8 cellular contexts compared by ENCODE assay signal in the genomic region with DNA sequence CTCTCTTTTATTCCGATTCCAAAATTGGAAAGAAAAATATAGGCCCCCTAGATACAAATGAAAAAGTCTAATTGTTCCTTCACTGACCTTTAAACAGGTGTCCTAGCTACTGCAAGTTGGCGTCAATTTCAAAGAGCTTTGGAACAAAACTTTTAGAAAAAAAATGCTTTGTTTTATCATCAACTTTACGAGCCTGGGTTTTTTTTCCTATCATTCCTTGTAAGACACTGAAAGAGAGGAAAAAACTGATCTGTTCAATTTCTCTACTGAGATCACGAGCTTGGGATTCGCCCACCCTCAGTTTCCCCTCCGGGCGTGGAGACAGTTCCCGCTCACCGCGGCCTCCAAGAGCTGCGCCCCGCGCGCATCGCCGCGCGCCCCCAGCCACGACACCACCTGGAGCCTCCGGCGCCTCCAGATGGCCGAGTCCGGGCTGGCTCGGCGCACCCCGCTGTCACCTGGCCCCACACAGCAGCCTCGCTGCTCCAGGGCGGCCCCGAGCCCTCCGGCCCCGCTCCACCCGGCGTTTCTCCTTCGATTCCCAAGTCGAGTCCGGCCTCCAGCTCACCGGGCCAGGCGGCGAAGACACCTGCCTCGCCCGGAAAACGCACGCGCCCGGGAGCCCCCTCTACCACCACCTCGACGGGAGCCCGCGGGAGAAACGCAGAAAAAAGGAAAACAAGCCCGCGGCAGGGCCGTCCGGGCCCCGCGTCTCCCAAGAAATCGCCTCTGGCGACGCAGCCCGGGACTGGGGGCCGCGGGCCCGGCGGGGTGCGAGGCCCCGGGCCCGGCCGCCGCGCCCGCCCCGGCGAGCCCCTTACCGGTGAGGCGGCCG. TPM values are rescaled to one million over a fixed set of nuclear protein-coding genes. Genes with fewer than 3 reads are reported as not detected.
DNase-seq lines count a peak whose midpoint lies in the region; ATAC-seq, FAIRE-seq and TF ChIP-seq lines count a peak whose summit lies in the region.

No MANE protein-coding gene starts in this region.

- H3K27ac ChIP-seq in KOPT-K1 (ENCODE audit: low read depth, low read length, poor library complexity, severe bottlenecking), result peak overlapping the region; percentile 37
- peak overlapping the region; percentile 48 for H3K27ac ChIP-seq in parathyroid adenoma

- FAIRE-seq in H54 (lab: Jason Lieb, UNC), result no peak

- no peak for TF ChIP-seq POLR2A in H54 (IDR thresholded peaks at IDR 0.05; ENCODE audit: low read depth, low read length)

- H3K79me2 ChIP-seq in parathyroid adenoma, result peaks cover 13% of the 10 kb centered on the region

- intact Hi-C loops in Right ventricle myocardium inferior (cut with DNase I), result loop anchor here (2.0 to 10.0 kb wide), 5 partner anchors 26 to 586 kb away; a partner anchor contains a TSS

- peak; percentile 16 for ATAC-seq in GM19025 (IDR thresholded peaks at IDR 0.05; ENCODE audit: low read depth, unreplicated experiment)
- ATAC-seq in activated T-cell treated with anti-CD3 and anti-CD28 coated beads, Interleukin-2, amount 50 U/mL, for 72 hours (replicated peaks in 1 of 2), result peak; percentile 41 to 43
- peak; percentile 21 for ATAC-seq in Right ventricle myocardium inferior

- peak overlapping the region; percentile 78 to 83 for H3K4me3 Mint-ChIP-seq in activated T-cell treated with anti-CD3 and anti-CD28 coated beads, Interleukin-2, amount 50 U/mL, for 72 hours

- H3K9ac ChIP-seq in parathyroid adenoma, result no peak overlapping the region

- peaks cover 23% of the 10 kb centered on the region for H3K4me1 Mint-ChIP-seq in activated T-cell treated with anti-CD3 and anti-CD28 coated beads, Interleukin-2, amount 50 U/mL, for 72 hours (ENCODE audit: low read depth)

- no peaks in the 10 kb centered on the region for H3K9me3 ChIP-seq in KOPT-K1 (ENCODE audit: insufficient read depth, low read length, poor library complexity, severe bottlenecking)
- H3K9me3 ChIP-seq in parathyroid adenoma (ENCODE audit: control insufficient read depth, low read length), result no peaks in the 10 kb centered on the region

- H3K27me3 Mint-ChIP-seq in activated T-cell treated with anti-CD3 and anti-CD28 coated beads, Interleukin-2, amount 50 U/mL, for 72 hours (ENCODE audit: low read depth), result peaks cover 59% of the 10 kb centered on the region

- peak overlapping the region; percentile 82 for H2AFZ ChIP-seq in parathyroid adenoma

- H3K4me1 ChIP-seq in parathyroid adenoma, result peaks cover 13% of the 10 kb centered on the region

- peak; percentile 14 for TF ChIP-seq CTCF in parathyroid adenoma (IDR thresholded peaks at IDR 0.05)

- no peak overlapping the region for H3K27ac Mint-ChIP-seq in activated T-cell treated with anti-CD3 and anti-CD28 coated beads, Interleukin-2, amount 50 U/mL, for 72 hours

- DNase-seq in AG08395 (ENCODE audit: low spot score), result peak; percentile 23
- peak; percentile 23 to 29 for DNase-seq in activated T-cell treated with anti-CD3 and anti-CD28 coated beads, Interleukin-2, amount 50 U/mL, for 72 hours
- DNase-seq in Right ventricle myocardium inferior (ENCODE audit: missing footprints), result peak; percentile 79
- DNase-seq in medulla oblongata (ENCODE audit: extremely low spot score), result no peak
- DNase-seq in H54 (ENCODE audit: insufficient read length, low spot score), result no peak

- H3K4me3 ChIP-seq in parathyroid adenoma (ENCODE audit: low read depth, low read length), result peak overlapping the region; percentile 63

- H3K36me3 ChIP-seq in KOPT-K1 (ENCODE audit: insufficient read depth, low read length) (no peaks in the 10 kb centered on the region), parathyroid adenoma (ENCODE audit: control insufficient read depth, insufficient read depth, low read length) (no peaks in the 10 kb centered on the region)

- peak overlapping the region; percentile 71 for H3K4me2 ChIP-seq in parathyroid adenoma (ENCODE audit: low read length)

- H3K27me3 ChIP-seq in parathyroid adenoma (ENCODE audit: control insufficient read depth, insufficient read depth, low read length), result no peaks in the 10 kb centered on the region

- H3K36me3 Mint-ChIP-seq in activated T-cell treated with anti-CD3 and anti-CD28 coated beads, Interleukin-2, amount 50 U/mL, for 72 hours (ENCODE audit: insufficient read depth in 2 of 2), result no peaks in the 10 kb centered on the region

- no peaks in the 10 kb centered on the region for H3K9me3 Mint-ChIP-seq in activated T-cell treated with anti-CD3 and anti-CD28 coated beads, Interleukin-2, amount 50 U/mL, for 72 hours

RNA-seq across cellular contexts. Expression of a gene that starts 0.7 kb away (rescaled TPM):
- 1 to 10 TPM; 5.2 to 8.3 TPM for total RNA-seq in activated T-cell treated with anti-CD3 and anti-CD28 coated beads, Interleukin-2, amount 50 U/mL, for 72 hours
- 37.9 TPM for total RNA-seq in Right ventricle myocardium inferior

Comparison
In these comparisons a context has a peak if more than half of its experiments do, and no peak if none do; other contexts are left out.
1. DNase-seq: peak in AG08395 (single experiment), activated T-cell treated with anti-CD3 and anti-CD28 coated beads, Interleukin-2, amount 50 U/mL, for 72 hours (2 of 2) and Right ventricle myocardium inferior (single experiment); none in medulla oblongata (single experiment) and H54 (single experiment).
2. Peak in every context shown above with its lines, with median percentiles within 50 percentile points of each other: ATAC-seq.